ENCODE assay signal across 25 cellular contexts in genomic region chr7:127858915-127859189, GRCh38.
DNase-seq lines count a peak whose midpoint lies in the region; ATAC-seq lines count a peak whose summit lies in the region.
"Had no signal": no experiment of that assay in that cellular context is flagged by ENCODE, and none has a peak within 500 bp of the region (broad histone marks: within the 10 kb centered on the region; RNA-seq: fewer than 3 reads in every experiment).

No MANE protein-coding gene starts in this region.

- H3K4me1 Mint-ChIP-seq in memory B cell = peaks cover 23% of the 10 kb centered on the region
- H3K4me1 Mint-ChIP-seq in activated CD4-positive, alpha-beta memory T cell treated with anti-CD3 and anti-CD28 coated beads for 36 hours (ENCODE audit: low read depth) = peaks cover 55% of the 10 kb centered on the region

- H3K4me3 Mint-ChIP-seq in memory B cell = no peak overlapping the region
- H3K4me3 Mint-ChIP-seq in activated CD4-positive, alpha-beta memory T cell treated with anti-CD3 and anti-CD28 coated beads for 36 hours = no peak overlapping the region
- H3K4me3 Mint-ChIP-seq: activated CD4-positive, alpha-beta memory T cell treated with anti-CD3 and anti-CD28 coated beads, Interleukin-2, amount 10 ng/mL, durations not matched to agents 7 days and 5 days; CD8-positive, alpha-beta T cell; H9; IgD-negative memory B cell; T-helper 2 cell treated with Interferon-gamma antibody and Interleukin-4, amounts not matched to agents 5 μg/mL and 100 μg/mL, for 36 hours; WTC11 had no signal

- H3K9me3 Mint-ChIP-seq in memory B cell = no peaks in the 10 kb centered on the region
- no peaks in the 10 kb centered on the region for H3K9me3 Mint-ChIP-seq in activated CD4-positive, alpha-beta memory T cell treated with anti-CD3 and anti-CD28 coated beads for 36 hours
- H3K9me3 Mint-ChIP-seq: activated CD4-positive, alpha-beta memory T cell treated with anti-CD3 and anti-CD28 coated beads, Interleukin-2, amount 10 ng/mL, durations not matched to agents 7 days and 5 days; CD8-positive, alpha-beta T cell; H9; IgD-negative memory B cell; naive thymus-derived CD4-positive, alpha-beta T cell; T-helper 2 cell treated with Interferon-gamma antibody and Interleukin-4, amounts not matched to agents 5 μg/mL and 100 μg/mL, for 36 hours; WTC11 had no signal

- H3K27me3 Mint-ChIP-seq in memory B cell = no peaks in the 10 kb centered on the region
- no peaks in the 10 kb centered on the region for H3K27me3 Mint-ChIP-seq in activated CD4-positive, alpha-beta memory T cell treated with anti-CD3 and anti-CD28 coated beads for 36 hours
- H3K27me3 Mint-ChIP-seq: IgD-negative memory B cell had no signal

- CTCF ChIA-PET in activated CD4-positive, alpha-beta memory T cell treated with anti-CD3 and anti-CD28 coated beads for 36 hours (lab: Charles Lee) = no interaction called here

- POLR2A ChIA-PET in activated CD4-positive, alpha-beta memory T cell treated with anti-CD3 and anti-CD28 coated beads for 36 hours (lab: Charles Lee) = no interaction called here

- DNase-seq in memory B cell (ENCODE audit: low spot score in 2 of 2) (no peak), AG20443 (ENCODE audit: low spot score) (no peak), epidermal melanocyte (ENCODE audit: insufficient read length, low spot score) (no peak)
- no peak for DNase-seq in activated CD4-positive, alpha-beta memory T cell treated with anti-CD3 and anti-CD28 coated beads for 36 hours
- DNase-seq: activated CD4-positive, alpha-beta memory T cell treated with anti-CD3 and anti-CD28 coated beads, Interleukin-2, amount 10 ng/mL, durations not matched to agents 7 days and 5 days; anterior cingulate cortex; CD8-positive, alpha-beta T cell; dermis blood vessel endothelial cell; H9; heart left ventricle; left colon; naive thymus-derived CD4-positive, alpha-beta T cell; NCI-H2171 treated with DMSO at 0.1 percent for 48 hours; NCI-H526; right cardiac atrium; stimulated activated CD4-positive, alpha-beta T cell treated with anti-CD3 and anti-CD28 coated beads, Interleukin-4, amount 100 ng/mL, for 4 hours; stomach; trophoblast cell had no signal

- H3K27ac Mint-ChIP-seq in memory B cell = peak overlapping the region; percentile 28
- H3K27ac Mint-ChIP-seq in activated CD4-positive, alpha-beta memory T cell treated with anti-CD3 and anti-CD28 coated beads for 36 hours = no peak overlapping the region
- H3K27ac Mint-ChIP-seq: activated CD4-positive, alpha-beta memory T cell treated with anti-CD3 and anti-CD28 coated beads, Interleukin-2, amount 10 ng/mL, durations not matched to agents 7 days and 5 days; CD8-positive, alpha-beta T cell; H9; IgD-negative memory B cell; T-helper 2 cell treated with Interferon-gamma antibody and Interleukin-4, amounts not matched to agents 5 μg/mL and 100 μg/mL, for 36 hours; WTC11 had no signal

- intact Hi-C loops in activated CD4-positive, alpha-beta memory T cell treated with anti-CD3 and anti-CD28 coated beads for 36 hours (cut with micrococcal nuclease) = loop anchor here (5.0 to 10.0 kb wide), 2 partner anchors 173 to 464 kb away; partner anchors contain the start of genes LRRC4 and ZNF800

- H3K36me3 Mint-ChIP-seq in memory B cell = peaks cover 13% of the 10 kb centered on the region
- H3K36me3 Mint-ChIP-seq in activated CD4-positive, alpha-beta memory T cell treated with anti-CD3 and anti-CD28 coated beads for 36 hours = peaks cover 16% of the 10 kb centered on the region
- H3K36me3 Mint-ChIP-seq: WTC11 had no signal

- ATAC-seq in GM18498 (IDR thresholded peaks at IDR 0.05; ENCODE audit: unreplicated experiment) (peak; percentile 65), GM21526 (IDR thresholded peaks at IDR 0.05; ENCODE audit: low FRiP score, unreplicated experiment) (peak; percentile 55), HG03342 (IDR thresholded peaks at IDR 0.05; ENCODE audit: unreplicated experiment) (peak; percentile 47), memory B cell (ENCODE audit: low read depth) (no peak), HG03469 (IDR thresholded peaks at IDR 0.05; ENCODE audit: unreplicated experiment) (no peak)
- ATAC-seq: CD8-positive, alpha-beta T cell; left colon; naive thymus-derived CD4-positive, alpha-beta T cell; WTC11 had no signal

Comparison
In these comparisons a context has a peak if more than half of its experiments do, and no peak if none do; other contexts are left out.
1. ATAC-seq: peak in GM18498 (single experiment), GM21526 (single experiment) and HG03342 (single experiment); none in memory B cell (single experiment) and HG03469 (single experiment).